ENCODE assay signal across 1 cellular context in the genomic region with DNA sequence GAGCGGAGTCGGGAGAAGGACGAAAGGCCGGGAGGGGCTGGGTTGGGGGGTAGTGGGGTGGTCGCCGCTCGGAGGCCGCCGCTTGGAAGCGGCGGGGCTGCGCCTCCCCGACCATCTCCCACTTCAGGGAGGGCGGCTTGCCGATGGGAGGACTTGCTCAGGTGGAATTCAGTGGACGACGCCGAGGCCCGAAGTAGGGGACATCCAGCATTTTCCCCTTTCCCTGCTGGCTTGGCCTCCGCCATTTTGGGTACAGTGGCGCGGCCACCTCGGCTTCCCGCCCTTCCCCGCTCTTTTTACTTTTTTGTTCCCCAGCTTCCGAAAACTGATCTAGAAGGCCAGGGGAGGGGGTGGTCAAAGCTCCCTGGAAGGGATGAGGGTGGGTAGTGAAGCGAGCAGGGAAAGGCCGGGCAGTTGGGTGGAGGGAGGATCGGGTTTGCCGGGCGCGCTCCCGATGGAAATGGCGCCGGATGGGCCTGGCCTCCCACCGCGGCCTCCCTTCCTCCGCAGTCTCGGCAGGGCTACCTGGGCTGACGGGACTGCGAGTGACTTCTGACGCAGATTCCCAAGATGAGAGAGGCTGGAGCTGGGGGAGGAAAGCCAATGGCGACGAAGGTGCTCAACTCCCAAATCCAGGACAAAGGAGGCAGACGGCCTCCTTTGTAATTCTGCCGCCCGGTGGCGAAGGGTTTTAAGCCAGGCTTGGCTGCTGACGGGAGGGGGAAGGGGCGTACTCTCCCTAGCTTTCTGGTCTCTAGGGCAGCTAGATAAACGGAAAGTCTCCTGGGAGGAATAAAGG.
A peak's percentile ranks its signal among the peaks of the same experiment; 100 is the strongest.
TF ChIP-seq lines count a peak whose summit lies in the region.

A gene (minus strand): TSS at position 670 of the 799 bp plus-strand sequence. CDS start 26,084 bp downstream, outside the sequence.

TF ChIP-seq in HepG2, 621 proteins besides CTCF, POLR2A, EP300 and RAD21 (continued from another document and continues in another):
- TF ChIP-seq, protein P1, sequence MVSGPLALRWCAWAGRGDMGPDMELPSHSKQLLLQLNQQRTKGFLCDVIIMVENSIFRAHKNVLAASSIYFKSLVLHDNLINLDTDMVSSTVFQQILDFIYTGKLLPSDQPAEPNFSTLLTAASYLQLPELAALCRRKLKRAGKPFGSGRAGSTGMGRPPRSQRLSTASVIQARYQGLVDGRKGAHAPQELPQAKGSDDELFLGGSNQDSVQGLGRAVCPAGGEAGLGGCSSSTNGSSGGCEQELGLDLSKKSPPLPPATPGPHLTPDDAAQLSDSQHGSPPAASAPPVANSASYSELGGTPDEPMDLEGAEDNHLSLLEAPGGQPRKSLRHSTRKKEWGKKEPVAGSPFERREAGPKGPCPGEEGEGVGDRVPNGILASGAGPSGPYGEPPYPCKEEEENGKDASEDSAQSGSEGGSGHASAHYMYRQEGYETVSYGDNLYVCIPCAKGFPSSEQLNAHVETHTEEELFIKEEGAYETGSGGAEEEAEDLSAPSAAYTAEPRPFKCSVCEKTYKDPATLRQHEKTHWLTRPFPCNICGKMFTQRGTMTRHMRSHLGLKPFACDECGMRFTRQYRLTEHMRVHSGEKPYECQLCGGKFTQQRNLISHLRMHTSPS (CRISPR knock-in tag; IDR thresholded peaks at IDR 0.05; ENCODE audit: low read depth), result no peak
- TF ChIP-seq ARNT (IDR thresholded peaks at IDR 0.05), result no peak
- TF ChIP-seq, protein P2, sequence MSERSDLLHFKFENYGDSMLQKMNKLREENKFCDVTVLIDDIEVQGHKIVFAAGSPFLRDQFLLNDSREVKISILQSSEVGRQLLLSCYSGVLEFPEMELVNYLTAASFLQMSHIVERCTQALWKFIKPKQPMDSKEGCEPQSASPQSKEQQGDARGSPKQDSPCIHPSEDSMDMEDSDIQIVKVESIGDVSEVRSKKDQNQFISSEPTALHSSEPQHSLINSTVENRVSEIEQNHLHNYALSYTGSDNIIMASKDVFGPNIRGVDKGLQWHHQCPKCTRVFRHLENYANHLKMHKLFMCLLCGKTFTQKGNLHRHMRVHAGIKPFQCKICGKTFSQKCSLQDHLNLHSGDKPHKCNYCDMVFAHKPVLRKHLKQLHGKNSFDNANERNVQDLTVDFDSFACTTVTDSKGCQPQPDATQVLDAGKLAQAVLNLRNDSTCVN (CRISPR knock-in tag; IDR thresholded peaks at IDR 0.05; ENCODE audit: borderline replicate concordance), result peak; percentile 52
- TF ChIP-seq, protein P3, sequence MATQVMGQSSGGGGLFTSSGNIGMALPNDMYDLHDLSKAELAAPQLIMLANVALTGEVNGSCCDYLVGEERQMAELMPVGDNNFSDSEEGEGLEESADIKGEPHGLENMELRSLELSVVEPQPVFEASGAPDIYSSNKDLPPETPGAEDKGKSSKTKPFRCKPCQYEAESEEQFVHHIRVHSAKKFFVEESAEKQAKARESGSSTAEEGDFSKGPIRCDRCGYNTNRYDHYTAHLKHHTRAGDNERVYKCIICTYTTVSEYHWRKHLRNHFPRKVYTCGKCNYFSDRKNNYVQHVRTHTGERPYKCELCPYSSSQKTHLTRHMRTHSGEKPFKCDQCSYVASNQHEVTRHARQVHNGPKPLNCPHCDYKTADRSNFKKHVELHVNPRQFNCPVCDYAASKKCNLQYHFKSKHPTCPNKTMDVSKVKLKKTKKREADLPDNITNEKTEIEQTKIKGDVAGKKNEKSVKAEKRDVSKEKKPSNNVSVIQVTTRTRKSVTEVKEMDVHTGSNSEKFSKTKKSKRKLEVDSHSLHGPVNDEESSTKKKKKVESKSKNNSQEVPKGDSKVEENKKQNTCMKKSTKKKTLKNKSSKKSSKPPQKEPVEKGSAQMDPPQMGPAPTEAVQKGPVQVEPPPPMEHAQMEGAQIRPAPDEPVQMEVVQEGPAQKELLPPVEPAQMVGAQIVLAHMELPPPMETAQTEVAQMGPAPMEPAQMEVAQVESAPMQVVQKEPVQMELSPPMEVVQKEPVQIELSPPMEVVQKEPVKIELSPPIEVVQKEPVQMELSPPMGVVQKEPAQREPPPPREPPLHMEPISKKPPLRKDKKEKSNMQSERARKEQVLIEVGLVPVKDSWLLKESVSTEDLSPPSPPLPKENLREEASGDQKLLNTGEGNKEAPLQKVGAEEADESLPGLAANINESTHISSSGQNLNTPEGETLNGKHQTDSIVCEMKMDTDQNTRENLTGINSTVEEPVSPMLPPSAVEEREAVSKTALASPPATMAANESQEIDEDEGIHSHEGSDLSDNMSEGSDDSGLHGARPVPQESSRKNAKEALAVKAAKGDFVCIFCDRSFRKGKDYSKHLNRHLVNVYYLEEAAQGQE (IDR thresholded peaks at IDR 0.05; ENCODE audit: borderline replicate concordance in 1 of 2, low read depth in 1 of 2, low read length in 2 of 2), result peak in 1 of 2 experiments; percentile 13; a peak in 1 of 4 replicates
- no peak; the same call in 1 of the 2 replicates for TF ChIP-seq ZNF317 (CRISPR knock-in tag; IDR thresholded peaks at IDR 0.05)
- TF ChIP-seq, protein P4, sequence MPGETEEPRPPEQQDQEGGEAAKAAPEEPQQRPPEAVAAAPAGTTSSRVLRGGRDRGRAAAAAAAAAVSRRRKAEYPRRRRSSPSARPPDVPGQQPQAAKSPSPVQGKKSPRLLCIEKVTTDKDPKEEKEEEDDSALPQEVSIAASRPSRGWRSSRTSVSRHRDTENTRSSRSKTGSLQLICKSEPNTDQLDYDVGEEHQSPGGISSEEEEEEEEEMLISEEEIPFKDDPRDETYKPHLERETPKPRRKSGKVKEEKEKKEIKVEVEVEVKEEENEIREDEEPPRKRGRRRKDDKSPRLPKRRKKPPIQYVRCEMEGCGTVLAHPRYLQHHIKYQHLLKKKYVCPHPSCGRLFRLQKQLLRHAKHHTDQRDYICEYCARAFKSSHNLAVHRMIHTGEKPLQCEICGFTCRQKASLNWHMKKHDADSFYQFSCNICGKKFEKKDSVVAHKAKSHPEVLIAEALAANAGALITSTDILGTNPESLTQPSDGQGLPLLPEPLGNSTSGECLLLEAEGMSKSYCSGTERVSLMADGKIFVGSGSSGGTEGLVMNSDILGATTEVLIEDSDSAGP (CRISPR knock-in tag; IDR thresholded peaks at IDR 0.05; ENCODE audit: borderline replicate concordance), result no peak; the same call in 1 of the 2 replicates
- TF ChIP-seq ZNF598 (CRISPR knock-in tag; IDR thresholded peaks at IDR 0.05; ENCODE audit: borderline replicate concordance), result no peak
- TF ChIP-seq KDM3A (CRISPR knock-in tag; IDR thresholded peaks at IDR 0.05; ENCODE audit: low read depth), result peak; percentile 71; the same call in 1 of the 2 replicates
- peak; percentile 84 for TF ChIP-seq BRD4 (CRISPR knock-in tag; IDR thresholded peaks at IDR 0.05)
- peak; percentile 14 for TF ChIP-seq TAF1 (CRISPR knock-in tag; IDR thresholded peaks at IDR 0.05)
- peak; percentile 68 for TF ChIP-seq HOXA3 (CRISPR knock-in tag; IDR thresholded peaks at IDR 0.05)
- peak; percentile 64; the same call in 1 of the 2 replicates for TF ChIP-seq SRY (CRISPR knock-in tag; IDR thresholded peaks at IDR 0.05)
- no peak for TF ChIP-seq ZNF501 (CRISPR knock-in tag; IDR thresholded peaks at IDR 0.05)
- TF ChIP-seq, protein P5, sequence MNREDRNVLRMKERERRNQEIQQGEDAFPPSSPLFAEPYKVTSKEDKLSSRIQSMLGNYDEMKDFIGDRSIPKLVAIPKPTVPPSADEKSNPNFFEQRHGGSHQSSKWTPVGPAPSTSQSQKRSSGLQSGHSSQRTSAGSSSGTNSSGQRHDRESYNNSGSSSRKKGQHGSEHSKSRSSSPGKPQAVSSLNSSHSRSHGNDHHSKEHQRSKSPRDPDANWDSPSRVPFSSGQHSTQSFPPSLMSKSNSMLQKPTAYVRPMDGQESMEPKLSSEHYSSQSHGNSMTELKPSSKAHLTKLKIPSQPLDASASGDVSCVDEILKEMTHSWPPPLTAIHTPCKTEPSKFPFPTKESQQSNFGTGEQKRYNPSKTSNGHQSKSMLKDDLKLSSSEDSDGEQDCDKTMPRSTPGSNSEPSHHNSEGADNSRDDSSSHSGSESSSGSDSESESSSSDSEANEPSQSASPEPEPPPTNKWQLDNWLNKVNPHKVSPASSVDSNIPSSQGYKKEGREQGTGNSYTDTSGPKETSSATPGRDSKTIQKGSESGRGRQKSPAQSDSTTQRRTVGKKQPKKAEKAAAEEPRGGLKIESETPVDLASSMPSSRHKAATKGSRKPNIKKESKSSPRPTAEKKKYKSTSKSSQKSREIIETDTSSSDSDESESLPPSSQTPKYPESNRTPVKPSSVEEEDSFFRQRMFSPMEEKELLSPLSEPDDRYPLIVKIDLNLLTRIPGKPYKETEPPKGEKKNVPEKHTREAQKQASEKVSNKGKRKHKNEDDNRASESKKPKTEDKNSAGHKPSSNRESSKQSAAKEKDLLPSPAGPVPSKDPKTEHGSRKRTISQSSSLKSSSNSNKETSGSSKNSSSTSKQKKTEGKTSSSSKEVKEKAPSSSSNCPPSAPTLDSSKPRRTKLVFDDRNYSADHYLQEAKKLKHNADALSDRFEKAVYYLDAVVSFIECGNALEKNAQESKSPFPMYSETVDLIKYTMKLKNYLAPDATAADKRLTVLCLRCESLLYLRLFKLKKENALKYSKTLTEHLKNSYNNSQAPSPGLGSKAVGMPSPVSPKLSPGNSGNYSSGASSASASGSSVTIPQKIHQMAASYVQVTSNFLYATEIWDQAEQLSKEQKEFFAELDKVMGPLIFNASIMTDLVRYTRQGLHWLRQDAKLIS (CRISPR knock-in tag; IDR thresholded peaks at IDR 0.05), result peak; percentile 50; the same call in 1 of the 2 replicates
- no peak for TF ChIP-seq KLF16 (CRISPR knock-in tag; IDR thresholded peaks at IDR 0.05)
- TF ChIP-seq NFYB (CRISPR knock-in tag; IDR thresholded peaks at IDR 0.05), result no peak
- peak; percentile 38; the same call in 1 of the 2 replicates for TF ChIP-seq THAP11 (CRISPR knock-in tag; IDR thresholded peaks at IDR 0.05)
- no peak for TF ChIP-seq ZNF3 (CRISPR knock-in tag; IDR thresholded peaks at IDR 0.05)
- no peak for TF ChIP-seq NR2C2 (CRISPR knock-in tag; IDR thresholded peaks at IDR 0.05; ENCODE audit: borderline replicate concordance)
- no peak for TF ChIP-seq ZNF777 (CRISPR knock-in tag; IDR thresholded peaks at IDR 0.05)
- TF ChIP-seq HNF4A (CRISPR knock-in tag; IDR thresholded peaks at IDR 0.05), result peak; percentile 9; the same call in 1 of the 2 replicates
- TF ChIP-seq, protein P6, sequence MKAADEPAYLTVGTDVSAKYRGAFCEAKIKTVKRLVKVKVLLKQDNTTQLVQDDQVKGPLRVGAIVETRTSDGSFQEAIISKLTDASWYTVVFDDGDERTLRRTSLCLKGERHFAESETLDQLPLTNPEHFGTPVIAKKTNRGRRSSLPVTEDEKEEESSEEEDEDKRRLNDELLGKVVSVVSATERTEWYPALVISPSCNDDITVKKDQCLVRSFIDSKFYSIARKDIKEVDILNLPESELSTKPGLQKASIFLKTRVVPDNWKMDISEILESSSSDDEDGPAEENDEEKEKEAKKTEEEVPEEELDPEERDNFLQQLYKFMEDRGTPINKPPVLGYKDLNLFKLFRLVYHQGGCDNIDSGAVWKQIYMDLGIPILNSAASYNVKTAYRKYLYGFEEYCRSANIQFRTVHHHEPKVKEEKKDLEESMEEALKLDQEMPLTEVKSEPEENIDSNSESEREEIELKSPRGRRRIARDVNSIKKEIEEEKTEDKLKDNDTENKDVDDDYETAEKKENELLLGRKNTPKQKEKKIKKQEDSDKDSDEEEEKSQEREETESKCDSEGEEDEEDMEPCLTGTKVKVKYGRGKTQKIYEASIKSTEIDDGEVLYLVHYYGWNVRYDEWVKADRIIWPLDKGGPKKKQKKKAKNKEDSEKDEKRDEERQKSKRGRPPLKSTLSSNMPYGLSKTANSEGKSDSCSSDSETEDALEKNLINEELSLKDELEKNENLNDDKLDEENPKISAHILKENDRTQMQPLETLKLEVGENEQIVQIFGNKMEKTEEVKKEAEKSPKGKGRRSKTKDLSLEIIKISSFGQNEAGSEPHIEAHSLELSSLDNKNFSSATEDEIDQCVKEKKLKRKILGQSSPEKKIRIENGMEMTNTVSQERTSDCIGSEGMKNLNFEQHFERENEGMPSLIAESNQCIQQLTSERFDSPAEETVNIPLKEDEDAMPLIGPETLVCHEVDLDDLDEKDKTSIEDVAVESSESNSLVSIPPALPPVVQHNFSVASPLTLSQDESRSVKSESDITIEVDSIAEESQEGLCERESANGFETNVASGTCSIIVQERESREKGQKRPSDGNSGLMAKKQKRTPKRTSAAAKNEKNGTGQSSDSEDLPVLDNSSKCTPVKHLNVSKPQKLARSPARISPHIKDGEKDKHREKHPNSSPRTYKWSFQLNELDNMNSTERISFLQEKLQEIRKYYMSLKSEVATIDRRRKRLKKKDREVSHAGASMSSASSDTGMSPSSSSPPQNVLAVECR (CRISPR knock-in tag; IDR thresholded peaks at IDR 0.05; ENCODE audit: borderline replicate concordance), result 0 out of 2 replicates have a peak, but pooled peaks have one; percentile 8
- peak; percentile 58; the same call in 1 of the 2 replicates for TF ChIP-seq ZNF768 (CRISPR knock-in tag; IDR thresholded peaks at IDR 0.05)
- TF ChIP-seq ZNF790 (CRISPR knock-in tag; IDR thresholded peaks at IDR 0.05; ENCODE audit: borderline replicate concordance), result 0 out of 2 replicates have a peak, but pooled peaks have one; percentile 46
- peak; percentile 29; the same call in 1 of the 2 replicates for TF ChIP-seq ZNF788 (CRISPR knock-in tag; IDR thresholded peaks at IDR 0.05; ENCODE audit: borderline replicate concordance)
- TF ChIP-seq CBX5 (CRISPR knock-in tag; IDR thresholded peaks at IDR 0.05; ENCODE audit: borderline replicate concordance), result peak; percentile 62
- no peak for TF ChIP-seq ZNF329 (CRISPR knock-in tag; IDR thresholded peaks at IDR 0.05; ENCODE audit: low read depth)
- TF ChIP-seq RELA (CRISPR knock-in tag; IDR thresholded peaks at IDR 0.05), result no peak
- no peak; the same call in 1 of the 2 replicates for TF ChIP-seq SPEN (CRISPR knock-in tag; IDR thresholded peaks at IDR 0.05; ENCODE audit: low read depth)
- no peak for TF ChIP-seq ZNF124 (CRISPR knock-in tag; IDR thresholded peaks at IDR 0.05)
- TF ChIP-seq NR2F1 (CRISPR knock-in tag; IDR thresholded peaks at IDR 0.05), result no peak
- TF ChIP-seq ZNF230 (CRISPR knock-in tag; IDR thresholded peaks at IDR 0.05), result no peak
- TF ChIP-seq, protein P7, sequence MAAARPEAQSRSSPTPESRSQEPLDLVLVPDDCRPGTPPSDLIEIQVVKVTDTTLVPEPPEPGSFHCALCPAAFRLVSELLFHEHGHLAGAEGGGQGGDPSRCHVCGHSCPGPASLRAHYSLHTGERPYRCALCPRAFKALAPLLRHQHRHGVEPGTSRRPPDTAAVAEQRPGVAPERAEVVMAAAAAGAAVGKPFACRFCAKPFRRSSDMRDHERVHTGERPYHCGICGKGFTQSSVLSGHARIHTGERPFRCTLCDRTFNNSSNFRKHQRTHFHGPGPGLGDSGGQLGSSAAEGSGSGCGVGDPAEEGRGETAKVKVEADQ (CRISPR knock-in tag; IDR thresholded peaks at IDR 0.05; ENCODE audit: borderline replicate concordance), result no peak
- TF ChIP-seq MEIS1 (CRISPR knock-in tag; IDR thresholded peaks at IDR 0.05; ENCODE audit: borderline replicate concordance), result peak; percentile 26; the same call in 1 of the 2 replicates
- TF ChIP-seq ZNF75D (CRISPR knock-in tag; IDR thresholded peaks at IDR 0.05; ENCODE audit: borderline replicate concordance), result peak; percentile 63; the same call in 1 of the 2 replicates
- TF ChIP-seq, protein P8, sequence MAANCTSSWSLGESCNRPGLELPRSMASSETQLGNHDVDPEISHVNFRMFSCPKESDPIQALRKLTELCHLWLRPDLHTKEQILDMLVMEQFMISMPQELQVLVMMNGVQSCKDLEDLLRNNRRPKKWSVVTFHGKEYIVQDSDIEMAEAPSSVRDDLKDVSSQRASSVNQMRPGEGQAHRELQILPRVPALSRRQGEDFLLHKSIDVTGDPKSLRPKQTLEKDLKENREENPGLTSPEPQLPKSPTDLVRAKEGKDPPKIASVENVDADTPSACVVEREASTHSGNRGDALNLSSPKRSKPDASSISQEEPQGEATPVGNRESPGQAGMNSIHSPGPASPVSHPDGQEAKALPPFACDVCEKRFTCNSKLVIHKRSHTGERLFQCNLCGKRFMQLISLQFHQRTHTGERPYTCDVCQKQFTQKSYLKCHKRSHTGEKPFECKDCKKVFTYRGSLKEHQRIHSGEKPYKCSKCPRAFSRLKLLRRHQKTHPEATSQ (CRISPR knock-in tag; IDR thresholded peaks at IDR 0.05; ENCODE audit: borderline replicate concordance), result no peak
- TF ChIP-seq HOXD1 (CRISPR knock-in tag; IDR thresholded peaks at IDR 0.05), result no peak
- TF ChIP-seq RARG (CRISPR knock-in tag; IDR thresholded peaks at IDR 0.05; ENCODE audit: low read depth), result no peak
